ENCODE assay signal across 12 cellular contexts in genomic region chr16:10013364-10013763, GRCh38.
"Had no signal": no experiment of that assay in that cellular context is flagged by ENCODE, and none has a peak within 500 bp of the region (broad histone marks: within the 10 kb centered on the region; RNA-seq: fewer than 3 reads in every experiment).

No MANE protein-coding gene starts in this region.

- H3K4me1 ChIP-seq: gastroesophageal sphincter, lower lobe of right lung, tibial artery had no signal

- H3K27ac Mint-ChIP-seq: activated CD4-positive, alpha-beta T cell treated with anti-CD3 and anti-CD28 coated beads, Interleukin-2, amount 10 ng/mL, durations not matched to agents 7 days and 5 days; activated naive CD8-positive, alpha-beta T cell treated with anti-CD3 and anti-CD28 coated beads, Interleukin-2, amount 10 ng/mL, durations not matched to agents 7 days and 5 days; stimulated activated effector memory CD8-positive, alpha-beta T cell treated with anti-CD3 and anti-CD28 coated beads, Interleukin-12 subunit alpha, Interleukin-12 subunit beta, amount 100 ng/mL, for 72 hours had no signal

- H3K27me3 ChIP-seq: gastroesophageal sphincter, ovary, tibial artery had no signal

- H3K4me2 ChIP-seq: hepatocyte had no signal

- H3K79me2 ChIP-seq: hepatocyte had no signal

- ATAC-seq: gastroesophageal sphincter; lower lobe of right lung; stimulated activated effector memory CD8-positive, alpha-beta T cell treated with anti-CD3 and anti-CD28 coated beads, Interleukin-12 subunit alpha, Interleukin-12 subunit beta, amount 100 ng/mL, for 72 hours had no signal

- H3K4me3 ChIP-seq: gastroesophageal sphincter, hepatocyte, lower lobe of right lung, ovary, tibial artery had no signal

- H3K36me3 ChIP-seq: gastroesophageal sphincter, lower lobe of right lung, ovary, tibial artery had no signal

- H2AFZ ChIP-seq: hepatocyte had no signal

- H3K4me3 Mint-ChIP-seq: activated CD4-positive, alpha-beta T cell treated with anti-CD3 and anti-CD28 coated beads, Interleukin-2, amount 10 ng/mL, durations not matched to agents 7 days and 5 days; activated naive CD8-positive, alpha-beta T cell treated with anti-CD3 and anti-CD28 coated beads, Interleukin-2, amount 10 ng/mL, durations not matched to agents 7 days and 5 days; stimulated activated effector memory CD8-positive, alpha-beta T cell treated with anti-CD3 and anti-CD28 coated beads, Interleukin-12 subunit alpha, Interleukin-12 subunit beta, amount 100 ng/mL, for 72 hours had no signal

- DNase-seq: activated CD4-positive, alpha-beta T cell treated with anti-CD3 and anti-CD28 coated beads, Interleukin-2, amount 10 ng/mL, durations not matched to agents 7 days and 5 days; activated CD8-positive, alpha-beta memory T cell treated with anti-CD3 and anti-CD28 coated beads for 24 hours; activated naive CD4-positive, alpha-beta T cell; activated naive CD8-positive, alpha-beta T cell treated with anti-CD3 and anti-CD28 coated beads, Interleukin-2, amount 10 ng/mL, durations not matched to agents 7 days and 5 days; cerebellar nuclear complex; dermis blood vessel endothelial cell; lower lobe of right lung; ovary; tibial artery had no signal

- H3K27me3 Mint-ChIP-seq: activated naive CD8-positive, alpha-beta T cell treated with anti-CD3 and anti-CD28 coated beads, Interleukin-2, amount 10 ng/mL, durations not matched to agents 7 days and 5 days had no signal

- H3K36me3 Mint-ChIP-seq: activated naive CD8-positive, alpha-beta T cell treated with anti-CD3 and anti-CD28 coated beads, Interleukin-2, amount 10 ng/mL, durations not matched to agents 7 days and 5 days; stimulated activated effector memory CD8-positive, alpha-beta T cell treated with anti-CD3 and anti-CD28 coated beads, Interleukin-12 subunit alpha, Interleukin-12 subunit beta, amount 100 ng/mL, for 72 hours had no signal

- H3K9me3 ChIP-seq: gastroesophageal sphincter, lower lobe of right lung, ovary, tibial artery had no signal

- H3K4me1 Mint-ChIP-seq: activated CD4-positive, alpha-beta T cell treated with anti-CD3 and anti-CD28 coated beads, Interleukin-2, amount 10 ng/mL, durations not matched to agents 7 days and 5 days; activated naive CD8-positive, alpha-beta T cell treated with anti-CD3 and anti-CD28 coated beads, Interleukin-2, amount 10 ng/mL, durations not matched to agents 7 days and 5 days; stimulated activated effector memory CD8-positive, alpha-beta T cell treated with anti-CD3 and anti-CD28 coated beads, Interleukin-12 subunit alpha, Interleukin-12 subunit beta, amount 100 ng/mL, for 72 hours had no signal

- H3K9me3 Mint-ChIP-seq: activated CD4-positive, alpha-beta T cell treated with anti-CD3 and anti-CD28 coated beads, Interleukin-2, amount 10 ng/mL, durations not matched to agents 7 days and 5 days; activated naive CD8-positive, alpha-beta T cell treated with anti-CD3 and anti-CD28 coated beads, Interleukin-2, amount 10 ng/mL, durations not matched to agents 7 days and 5 days; stimulated activated effector memory CD8-positive, alpha-beta T cell treated with anti-CD3 and anti-CD28 coated beads, Interleukin-12 subunit alpha, Interleukin-12 subunit beta, amount 100 ng/mL, for 72 hours had no signal

- H3K27ac ChIP-seq: gastroesophageal sphincter, hepatocyte, lower lobe of right lung, ovary, tibial artery had no signal
